Comparison of ENCODE assay signal across 23 cellular contexts in the genomic region with DNA sequence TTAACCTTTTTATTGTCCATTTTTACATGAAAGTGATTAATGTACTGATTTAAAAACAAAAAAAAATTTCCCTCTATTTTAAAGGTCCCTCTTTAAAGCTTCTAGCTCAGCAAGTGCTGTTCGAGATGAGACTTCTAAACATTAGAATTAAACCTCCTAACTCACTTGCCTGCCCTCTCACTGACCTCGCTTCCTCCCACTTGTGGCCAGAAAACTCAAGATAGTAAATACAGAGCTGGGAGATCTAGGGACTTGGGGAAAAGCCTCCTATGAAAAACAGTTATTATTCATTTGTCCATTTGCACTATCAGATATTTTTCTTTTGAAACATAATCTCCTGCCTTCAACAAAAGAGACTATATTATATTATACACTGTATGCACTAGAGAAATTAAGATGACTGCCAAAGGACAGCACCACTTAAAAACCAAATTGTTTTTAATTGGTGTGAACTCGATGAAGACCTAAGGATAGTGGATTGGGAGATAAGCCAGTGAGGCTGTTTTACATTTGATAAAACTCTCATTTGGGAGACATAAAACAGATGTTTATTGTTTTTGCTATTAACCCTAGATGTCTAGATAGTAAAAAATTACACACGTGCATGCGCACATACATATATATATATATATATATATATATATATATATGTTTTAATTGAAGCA.
DNase-seq lines count a peak whose midpoint lies in the region; ATAC-seq and TF ChIP-seq lines count a peak whose summit lies in the region.
"Had no signal": no experiment of that assay in that cellular context is flagged by ENCODE, and none has a peak within 500 bp of the region (broad histone marks: within the 10 kb centered on the region; RNA-seq: fewer than 3 reads in every experiment).

No MANE protein-coding gene starts in this region.

- peak overlapping the region; percentile 38; the same call in 1 of the 2 replicates for H3K27ac Mint-ChIP-seq in HFFc6
- H3K27ac Mint-ChIP-seq in activated CD4-positive, alpha-beta memory T cell treated with anti-CD3 and anti-CD28 coated beads for 36 hours, result no peak overlapping the region
- H3K27ac Mint-ChIP-seq in activated CD8-positive, alpha-beta memory T cell treated with anti-CD3 and anti-CD28 coated beads, Interleukin-2, amount 10 ng/mL, durations not matched to agents 7 days and 5 days, result no peak overlapping the region
- H3K27ac Mint-ChIP-seq: activated CD4-positive, alpha-beta T cell treated with anti-CD3 and anti-CD28 coated beads, Interleukin-2, amount 10 ng/mL, durations not matched to agents 7 days and 5 days; neural progenitor cell had no signal

- TF ChIP-seq CTCF in HFFc6 (IDR thresholded peaks at IDR 0.05) (no peak), fibroblast of pulmonary artery (IDR thresholded peaks at IDR 0.05; ENCODE audit: low read length, missing control alignments) (no peak), osteoblast (IDR thresholded peaks at IDR 0.05; ENCODE audit: extremely low read depth, low read depth, low read length) (no peak)

- no peak for ATAC-seq in activated CD8-positive, alpha-beta memory T cell treated with anti-CD3 and anti-CD28 coated beads, Interleukin-2, amount 10 ng/mL, durations not matched to agents 7 days and 5 days
- ATAC-seq: PC-3 had no signal

- H3K4me2 ChIP-seq in osteoblast (ENCODE audit: insufficient read depth, low read length), result no peak overlapping the region
- H3K4me2 ChIP-seq: neural progenitor cell had no signal

- POLR2A ChIA-PET in activated CD4-positive, alpha-beta memory T cell treated with anti-CD3 and anti-CD28 coated beads for 36 hours (lab: Charles Lee), result no interaction called here

- H3K4me1 ChIP-seq in osteoblast (ENCODE audit: insufficient read depth, low read length), result peaks cover 14% of the 10 kb centered on the region
- H3K4me1 ChIP-seq: BE2C had no signal

- H3K27me3 Mint-ChIP-seq in HFFc6 (ENCODE audit: insufficient read depth), result peaks cover 2% of the 10 kb centered on the region
- peaks cover 2% of the 10 kb centered on the region for H3K27me3 Mint-ChIP-seq in activated CD4-positive, alpha-beta memory T cell treated with anti-CD3 and anti-CD28 coated beads for 36 hours
- peaks cover 3% of the 10 kb centered on the region for H3K27me3 Mint-ChIP-seq in activated CD8-positive, alpha-beta memory T cell treated with anti-CD3 and anti-CD28 coated beads, Interleukin-2, amount 10 ng/mL, durations not matched to agents 7 days and 5 days
- H3K27me3 Mint-ChIP-seq: activated CD4-positive, alpha-beta T cell treated with anti-CD3 and anti-CD28 coated beads, Interleukin-2, amount 10 ng/mL, durations not matched to agents 7 days and 5 days had no signal

- H3K4me3 ChIP-seq in fibroblast of pulmonary artery (replicated peaks; ENCODE audit: low read depth, low read length), result no peak overlapping the region
- H3K4me3 ChIP-seq in osteoblast (ENCODE audit: insufficient read depth, low read length), result no peak overlapping the region
- H3K4me3 ChIP-seq: lung, neural progenitor cell had no signal

- H4K20me1 ChIP-seq in osteoblast (ENCODE audit: insufficient read depth, low read length), result no peaks in the 10 kb centered on the region

- no peak overlapping the region for H2AFZ ChIP-seq in osteoblast (ENCODE audit: low read length)
- H2AFZ ChIP-seq: neural progenitor cell had no signal

- H3K36me3 ChIP-seq in osteoblast (ENCODE audit: insufficient read depth, low read length), result peaks cover 66% of the 10 kb centered on the region
- H3K36me3 ChIP-seq: BE2C, neural progenitor cell had no signal

- H3K27me3 ChIP-seq in osteoblast (ENCODE audit: insufficient read depth, low read length), result no peaks in the 10 kb centered on the region
- H3K27me3 ChIP-seq: BE2C, neural progenitor cell had no signal

- DNase-seq in HFFc6 (no peak), SK-N-DZ (ENCODE audit: low spot score) (peak; percentile 24), fibroblast of pulmonary artery (ENCODE audit: low read depth) (peak; percentile 32), osteoblast (ENCODE audit: insufficient read length, low spot score, missing footprints) (peak; percentile 14), putamen (ENCODE audit: low spot score) (no peak)
- no peak for DNase-seq in activated CD4-positive, alpha-beta memory T cell treated with anti-CD3 and anti-CD28 coated beads for 36 hours
- DNase-seq in activated CD8-positive, alpha-beta memory T cell treated with anti-CD3 and anti-CD28 coated beads, Interleukin-2, amount 10 ng/mL, durations not matched to agents 7 days and 5 days, result no peak
- DNase-seq: activated CD4-positive, alpha-beta T cell treated with anti-CD3 and anti-CD28 coated beads, Interleukin-2, amount 10 ng/mL, durations not matched to agents 7 days and 5 days; activated naive CD4-positive, alpha-beta T cell; activated T-cell treated with anti-CD3 and anti-CD28 coated beads, Interleukin-2, amount 50 U/mL, for 48 hours; BE2C; DMS153; effector CD8-positive, alpha-beta T cell; Karpas-422; NCI-H1436 treated with DMSO at 0.1 percent for 48 hours; NCI-H2107; PC-3; SHP77; stimulated activated naive CD4-positive, alpha-beta T cell had no signal

- no peak overlapping the region for H3K27ac ChIP-seq in osteoblast (ENCODE audit: low read depth, low read length)
- H3K27ac ChIP-seq: HL-60, neural progenitor cell had no signal

- intact Hi-C loops in activated CD4-positive, alpha-beta memory T cell treated with anti-CD3 and anti-CD28 coated beads for 36 hours (cut with micrococcal nuclease), result no loop called here

- H3K79me2 ChIP-seq in osteoblast (ENCODE audit: insufficient read depth, low read length), result no peaks in the 10 kb centered on the region

- H3K4me3 Mint-ChIP-seq in HFFc6, result no peak overlapping the region
- no peak overlapping the region for H3K4me3 Mint-ChIP-seq in activated CD4-positive, alpha-beta memory T cell treated with anti-CD3 and anti-CD28 coated beads for 36 hours
- no peak overlapping the region for H3K4me3 Mint-ChIP-seq in activated CD8-positive, alpha-beta memory T cell treated with anti-CD3 and anti-CD28 coated beads, Interleukin-2, amount 10 ng/mL, durations not matched to agents 7 days and 5 days
- H3K4me3 Mint-ChIP-seq: activated CD4-positive, alpha-beta T cell treated with anti-CD3 and anti-CD28 coated beads, Interleukin-2, amount 10 ng/mL, durations not matched to agents 7 days and 5 days; brain; neural progenitor cell had no signal

- no peaks in the 10 kb centered on the region for H3K9me3 Mint-ChIP-seq in HFFc6
- peaks cover 2% of the 10 kb centered on the region for H3K9me3 Mint-ChIP-seq in activated CD4-positive, alpha-beta memory T cell treated with anti-CD3 and anti-CD28 coated beads for 36 hours
- no peaks in the 10 kb centered on the region for H3K9me3 Mint-ChIP-seq in activated CD8-positive, alpha-beta memory T cell treated with anti-CD3 and anti-CD28 coated beads, Interleukin-2, amount 10 ng/mL, durations not matched to agents 7 days and 5 days (ENCODE audit: low read depth)
- H3K9me3 Mint-ChIP-seq: activated CD4-positive, alpha-beta T cell treated with anti-CD3 and anti-CD28 coated beads, Interleukin-2, amount 10 ng/mL, durations not matched to agents 7 days and 5 days; neural progenitor cell had no signal

- peaks cover 61% of the 10 kb centered on the region for H3K36me3 Mint-ChIP-seq in HFFc6 (ENCODE audit: low read depth)
- H3K36me3 Mint-ChIP-seq in activated CD4-positive, alpha-beta memory T cell treated with anti-CD3 and anti-CD28 coated beads for 36 hours, result no peaks in the 10 kb centered on the region
- no peaks in the 10 kb centered on the region for H3K36me3 Mint-ChIP-seq in activated CD8-positive, alpha-beta memory T cell treated with anti-CD3 and anti-CD28 coated beads, Interleukin-2, amount 10 ng/mL, durations not matched to agents 7 days and 5 days
- H3K36me3 Mint-ChIP-seq: neural progenitor cell had no signal

- CTCF ChIA-PET in activated CD4-positive, alpha-beta memory T cell treated with anti-CD3 and anti-CD28 coated beads for 36 hours (lab: Charles Lee), result no interaction called here
- CTCF ChIA-PET in activated CD8-positive, alpha-beta memory T cell treated with anti-CD3 and anti-CD28 coated beads, Interleukin-2, amount 10 ng/mL, durations not matched to agents 7 days and 5 days (lab: Charles Lee), result no interaction called here

- H3K4me1 Mint-ChIP-seq in HFFc6 (ENCODE audit: low read depth), result peaks cover 20% of the 10 kb centered on the region
- no peaks in the 10 kb centered on the region for H3K4me1 Mint-ChIP-seq in activated CD4-positive, alpha-beta memory T cell treated with anti-CD3 and anti-CD28 coated beads for 36 hours (ENCODE audit: low read depth)
- H3K4me1 Mint-ChIP-seq in activated CD8-positive, alpha-beta memory T cell treated with anti-CD3 and anti-CD28 coated beads, Interleukin-2, amount 10 ng/mL, durations not matched to agents 7 days and 5 days, result no peaks in the 10 kb centered on the region
- H3K4me1 Mint-ChIP-seq: activated CD4-positive, alpha-beta T cell treated with anti-CD3 and anti-CD28 coated beads, Interleukin-2, amount 10 ng/mL, durations not matched to agents 7 days and 5 days had no signal

- no peaks in the 10 kb centered on the region for H3K9me3 ChIP-seq in osteoblast (ENCODE audit: low read depth, low read length)
- H3K9me3 ChIP-seq: BE2C had no signal

Comparison
In these comparisons a context has a peak if more than half of its experiments do, and no peak if none do; other contexts are left out.
1. DNase-seq: peak in SK-N-DZ (single experiment), fibroblast of pulmonary artery (single experiment) and osteoblast (single experiment); none in HFFc6 (single experiment), activated CD4-positive, alpha-beta memory T cell treated with anti-CD3 and anti-CD28 coated beads for 36 hours (single experiment), putamen (single experiment) and activated CD8-positive, alpha-beta memory T cell treated with anti-CD3 and anti-CD28 coated beads, Interleukin-2, amount 10 ng/mL, durations not matched to agents 7 days and 5 days (single experiment).